1 cellular context compared by ENCODE assay signal in the genomic region with DNA sequence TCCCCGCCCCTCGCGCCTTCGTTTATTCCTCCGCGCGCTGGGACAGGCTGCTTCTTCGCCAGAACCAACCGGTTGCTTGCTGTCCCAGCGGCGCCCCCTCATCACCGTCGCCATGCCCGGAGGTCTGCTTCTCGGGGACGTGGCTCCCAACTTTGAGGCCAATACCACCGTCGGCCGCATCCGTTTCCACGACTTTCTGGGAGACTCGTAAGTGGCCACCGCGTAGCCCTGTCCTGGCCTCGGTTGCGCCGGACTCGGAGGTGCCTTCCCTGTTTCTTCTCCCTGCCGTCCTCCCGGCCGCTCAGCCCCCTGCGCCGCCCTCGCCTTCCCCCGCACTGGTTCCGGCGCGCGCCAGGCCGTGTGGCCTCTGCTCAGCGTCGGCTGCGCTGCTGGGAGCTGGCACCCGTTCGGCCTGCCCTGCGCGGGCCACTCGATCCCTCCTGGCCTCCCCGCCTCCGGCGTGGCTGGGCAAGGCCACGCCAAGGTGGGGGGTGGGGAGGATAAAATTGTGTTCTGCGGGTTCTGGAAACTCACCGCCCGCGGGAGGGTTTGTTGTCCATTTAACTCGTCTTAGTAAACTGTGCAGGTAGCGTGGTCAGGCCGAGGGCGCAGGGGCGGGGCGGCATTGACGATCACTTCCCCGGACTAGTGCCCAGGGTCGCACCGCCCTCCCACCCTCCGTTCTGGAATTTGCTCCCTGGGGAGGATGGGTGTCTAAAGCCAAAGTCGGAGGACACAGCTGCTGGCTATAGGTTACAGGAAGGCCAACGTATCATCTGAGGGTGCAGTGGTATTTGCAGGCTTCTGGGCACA.
TF ChIP-seq lines count a peak whose summit lies in the region.

A gene with protein sequence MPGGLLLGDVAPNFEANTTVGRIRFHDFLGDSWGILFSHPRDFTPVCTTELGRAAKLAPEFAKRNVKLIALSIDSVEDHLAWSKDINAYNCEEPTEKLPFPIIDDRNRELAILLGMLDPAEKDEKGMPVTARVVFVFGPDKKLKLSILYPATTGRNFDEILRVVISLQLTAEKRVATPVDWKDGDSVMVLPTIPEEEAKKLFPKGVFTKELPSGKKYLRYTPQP (plus strand): TSS at position 50 of the 813 bp plus-strand sequence. CDS start 63 bp downstream, at position 113.

TF ChIP-seq in GM12878, 131 proteins besides CTCF, POLR2A, EP300 and RAD21 (continued from another document):
- TF ChIP-seq, protein P1, sequence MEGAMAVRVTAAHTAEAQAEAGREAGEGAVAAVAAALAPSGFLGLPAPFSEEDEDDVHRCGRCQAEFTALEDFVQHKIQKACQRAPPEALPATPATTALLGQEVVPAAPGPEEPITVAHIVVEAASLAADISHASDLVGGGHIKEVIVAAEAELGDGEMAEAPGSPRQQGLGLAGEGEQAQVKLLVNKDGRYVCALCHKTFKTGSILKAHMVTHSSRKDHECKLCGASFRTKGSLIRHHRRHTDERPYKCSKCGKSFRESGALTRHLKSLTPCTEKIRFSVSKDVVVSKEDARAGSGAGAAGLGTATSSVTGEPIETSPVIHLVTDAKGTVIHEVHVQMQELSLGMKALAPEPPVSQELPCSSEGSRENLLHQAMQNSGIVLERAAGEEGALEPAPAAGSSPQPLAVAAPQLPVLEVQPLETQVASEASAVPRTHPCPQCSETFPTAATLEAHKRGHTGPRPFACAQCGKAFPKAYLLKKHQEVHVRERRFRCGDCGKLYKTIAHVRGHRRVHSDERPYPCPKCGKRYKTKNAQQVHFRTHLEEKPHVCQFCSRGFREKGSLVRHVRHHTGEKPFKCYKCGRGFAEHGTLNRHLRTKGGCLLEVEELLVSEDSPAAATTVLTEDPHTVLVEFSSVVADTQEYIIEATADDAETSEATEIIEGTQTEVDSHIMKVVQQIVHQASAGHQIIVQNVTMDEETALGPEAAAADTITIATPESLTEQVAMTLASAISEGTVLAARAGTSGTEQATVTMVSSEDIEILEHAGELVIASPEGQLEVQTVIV (IDR thresholded peaks at IDR 0.05; ENCODE audit: borderline replicate concordance, partially characterized antibody): no peak
- TF ChIP-seq PAX8 (IDR thresholded peaks at IDR 0.05) (no peak), POLR2AphosphoS5 (IDR thresholded peaks at IDR 0.05; ENCODE audit: low read length) (peak; percentile 72), DPF2 (IDR thresholded peaks at IDR 0.05) (0 out of 2 replicates have a peak, but pooled peaks have one; percentile 14), SMAD1 (IDR thresholded peaks at IDR 0.05; ENCODE audit: low read depth, partially characterized antibody) (no peak), BMI1 (IDR thresholded peaks at IDR 0.05; ENCODE audit: borderline replicate concordance) (no peak), HDAC2 (IDR thresholded peaks at IDR 0.05) (0 out of 2 replicates have a peak, but pooled peaks have one; percentile 48), SREBF2 (IDR thresholded peaks at IDR 0.05; ENCODE audit: low read length) (no peak), NR2C2 (IDR thresholded peaks at IDR 0.05; ENCODE audit: borderline replicate concordance, control insufficient read depth, insufficient read length, low read depth) (no peak), JUND (IDR thresholded peaks at IDR 0.05; ENCODE audit: low read depth, low read length) (no peak), YY1 (IDR thresholded peaks at IDR 0.05; ENCODE audit: low read depth, low read length) (peak; percentile 76), EZH2 (IDR thresholded peaks at IDR 0.05; ENCODE audit: borderline replicate concordance, control insufficient read depth, low read depth, low read length) (no peak), CBX5 (IDR thresholded peaks at IDR 0.05; ENCODE audit: low read depth) (0 out of 2 replicates have a peak, but pooled peaks have one; percentile 28), NRF1 (conservative IDR thresholded peaks at IDR 0.05; ENCODE audit: low read depth, low read length) (no peak), RB1 (IDR thresholded peaks at IDR 0.05; ENCODE audit: borderline replicate concordance) (peak; percentile 64; the same call in 1 of the 2 replicates), PML (IDR thresholded peaks at IDR 0.05; ENCODE audit: low read length) (no peak), FOXK2 (IDR thresholded peaks at IDR 0.05) (no peak), NR2C1 (IDR thresholded peaks at IDR 0.05) (no peak), CHD4 (IDR thresholded peaks at IDR 0.05) (no peak), FOXM1 (IDR thresholded peaks at IDR 0.05; ENCODE audit: low read depth, low read length) (no peak), LARP7 (IDR thresholded peaks at IDR 0.05) (peak; percentile 81), KDM1A (IDR thresholded peaks at IDR 0.05; ENCODE audit: borderline replicate concordance) (no peak)
- TF ChIP-seq, protein P2, sequence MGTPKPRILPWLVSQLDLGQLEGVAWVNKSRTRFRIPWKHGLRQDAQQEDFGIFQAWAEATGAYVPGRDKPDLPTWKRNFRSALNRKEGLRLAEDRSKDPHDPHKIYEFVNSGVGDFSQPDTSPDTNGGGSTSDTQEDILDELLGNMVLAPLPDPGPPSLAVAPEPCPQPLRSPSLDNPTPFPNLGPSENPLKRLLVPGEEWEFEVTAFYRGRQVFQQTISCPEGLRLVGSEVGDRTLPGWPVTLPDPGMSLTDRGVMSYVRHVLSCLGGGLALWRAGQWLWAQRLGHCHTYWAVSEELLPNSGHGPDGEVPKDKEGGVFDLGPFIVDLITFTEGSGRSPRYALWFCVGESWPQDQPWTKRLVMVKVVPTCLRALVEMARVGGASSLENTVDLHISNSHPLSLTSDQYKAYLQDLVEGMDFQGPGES (IDR thresholded peaks at IDR 0.05): no peak
- TF ChIP-seq, protein P3, sequence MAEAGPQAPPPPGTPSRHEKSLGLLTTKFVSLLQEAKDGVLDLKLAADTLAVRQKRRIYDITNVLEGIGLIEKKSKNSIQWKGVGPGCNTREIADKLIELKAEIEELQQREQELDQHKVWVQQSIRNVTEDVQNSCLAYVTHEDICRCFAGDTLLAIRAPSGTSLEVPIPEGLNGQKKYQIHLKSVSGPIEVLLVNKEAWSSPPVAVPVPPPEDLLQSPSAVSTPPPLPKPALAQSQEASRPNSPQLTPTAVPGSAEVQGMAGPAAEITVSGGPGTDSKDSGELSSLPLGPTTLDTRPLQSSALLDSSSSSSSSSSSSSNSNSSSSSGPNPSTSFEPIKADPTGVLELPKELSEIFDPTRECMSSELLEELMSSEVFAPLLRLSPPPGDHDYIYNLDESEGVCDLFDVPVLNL (IDR thresholded peaks at IDR 0.05; ENCODE audit: low read depth, low read length): no peak
- TF ChIP-seq, protein P4, sequence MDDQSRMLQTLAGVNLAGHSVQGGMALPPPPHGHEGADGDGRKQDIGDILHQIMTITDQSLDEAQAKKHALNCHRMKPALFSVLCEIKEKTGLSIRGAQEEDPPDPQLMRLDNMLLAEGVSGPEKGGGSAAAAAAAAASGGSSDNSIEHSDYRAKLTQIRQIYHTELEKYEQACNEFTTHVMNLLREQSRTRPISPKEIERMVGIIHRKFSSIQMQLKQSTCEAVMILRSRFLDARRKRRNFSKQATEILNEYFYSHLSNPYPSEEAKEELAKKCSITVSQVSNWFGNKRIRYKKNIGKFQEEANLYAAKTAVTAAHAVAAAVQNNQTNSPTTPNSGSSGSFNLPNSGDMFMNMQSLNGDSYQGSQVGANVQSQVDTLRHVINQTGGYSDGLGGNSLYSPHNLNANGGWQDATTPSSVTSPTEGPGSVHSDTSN (IDR thresholded peaks at IDR 0.05; ENCODE audit: insufficient replicate concordance, low read depth, low read length): no peak
- TF ChIP-seq, protein P5, sequence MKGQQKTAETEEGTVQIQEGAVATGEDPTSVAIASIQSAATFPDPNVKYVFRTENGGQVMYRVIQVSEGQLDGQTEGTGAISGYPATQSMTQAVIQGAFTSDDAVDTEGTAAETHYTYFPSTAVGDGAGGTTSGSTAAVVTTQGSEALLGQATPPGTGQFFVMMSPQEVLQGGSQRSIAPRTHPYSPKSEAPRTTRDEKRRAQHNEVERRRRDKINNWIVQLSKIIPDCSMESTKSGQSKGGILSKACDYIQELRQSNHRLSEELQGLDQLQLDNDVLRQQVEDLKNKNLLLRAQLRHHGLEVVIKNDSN (IDR thresholded peaks at IDR 0.05; ENCODE audit: borderline replicate concordance, extremely low read length, insufficient read depth, low read depth, low read length): no peak
- TF ChIP-seq, protein P6, sequence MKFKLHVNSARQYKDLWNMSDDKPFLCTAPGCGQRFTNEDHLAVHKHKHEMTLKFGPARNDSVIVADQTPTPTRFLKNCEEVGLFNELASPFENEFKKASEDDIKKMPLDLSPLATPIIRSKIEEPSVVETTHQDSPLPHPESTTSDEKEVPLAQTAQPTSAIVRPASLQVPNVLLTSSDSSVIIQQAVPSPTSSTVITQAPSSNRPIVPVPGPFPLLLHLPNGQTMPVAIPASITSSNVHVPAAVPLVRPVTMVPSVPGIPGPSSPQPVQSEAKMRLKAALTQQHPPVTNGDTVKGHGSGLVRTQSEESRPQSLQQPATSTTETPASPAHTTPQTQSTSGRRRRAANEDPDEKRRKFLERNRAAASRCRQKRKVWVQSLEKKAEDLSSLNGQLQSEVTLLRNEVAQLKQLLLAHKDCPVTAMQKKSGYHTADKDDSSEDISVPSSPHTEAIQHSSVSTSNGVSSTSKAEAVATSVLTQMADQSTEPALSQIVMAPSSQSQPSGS (IDR thresholded peaks at IDR 0.05; ENCODE audit: low read length): no peak
